ENCODE assay signal across 2 cellular contexts in genomic region chr20:58959652-58960051, GRCh38.
TF ChIP-seq lines count a peak whose summit lies in the region.

No MANE protein-coding gene starts in this region.

TF ChIP-seq in IMR-90, 13 proteins besides CTCF, POLR2A, EP300 and RAD21:
- no peak for TF ChIP-seq RFX5 (IDR thresholded peaks at IDR 0.05; ENCODE audit: low read depth, low read length)
- TF ChIP-seq, protein P1, sequence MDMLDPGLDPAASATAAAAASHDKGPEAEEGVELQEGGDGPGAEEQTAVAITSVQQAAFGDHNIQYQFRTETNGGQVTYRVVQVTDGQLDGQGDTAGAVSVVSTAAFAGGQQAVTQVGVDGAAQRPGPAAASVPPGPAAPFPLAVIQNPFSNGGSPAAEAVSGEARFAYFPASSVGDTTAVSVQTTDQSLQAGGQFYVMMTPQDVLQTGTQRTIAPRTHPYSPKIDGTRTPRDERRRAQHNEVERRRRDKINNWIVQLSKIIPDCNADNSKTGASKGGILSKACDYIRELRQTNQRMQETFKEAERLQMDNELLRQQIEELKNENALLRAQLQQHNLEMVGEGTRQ (IDR thresholded peaks at IDR 0.05; ENCODE audit: low read depth, low read length), result no peak

TF ChIP-seq in H1, 55 proteins besides CTCF, POLR2A, EP300 and RAD21:
- TF ChIP-seq, protein P1 (IDR thresholded peaks at IDR 0.05; ENCODE audit: low read length), result no peak
- TF ChIP-seq SP4 (IDR thresholded peaks at IDR 0.05; ENCODE audit: low read length), result no peak
- no peak for TF ChIP-seq RXRA (IDR thresholded peaks at IDR 0.05; ENCODE audit: insufficient read depth, low read depth, low read length)
- TF ChIP-seq GABPA (IDR thresholded peaks at IDR 0.05; ENCODE audit: borderline replicate concordance, insufficient read depth, low read length), result no peak
- TF ChIP-seq CTBP2 (IDR thresholded peaks at IDR 0.05; ENCODE audit: borderline replicate concordance, insufficient read depth, insufficient read length, low read length), result no peak
- no peak for TF ChIP-seq TAF7 (optimal IDR thresholded peaks at IDR 0.05; ENCODE audit: borderline replicate concordance, low read depth, low read length)
- TF ChIP-seq ASH2L (IDR thresholded peaks at IDR 0.05; ENCODE audit: low read length), result no peak
- TF ChIP-seq HDAC2 (IDR thresholded peaks at IDR 0.05; ENCODE audit: borderline replicate concordance in 1 of 2, low read depth in 2 of 2, low read length in 2 of 2), result no peak
- no peak for TF ChIP-seq ZNF274 (IDR thresholded peaks at IDR 0.05; ENCODE audit: borderline replicate concordance, extremely low read depth, low read length)
